ENCODE assay signal across 1 cellular context in the genomic region with DNA sequence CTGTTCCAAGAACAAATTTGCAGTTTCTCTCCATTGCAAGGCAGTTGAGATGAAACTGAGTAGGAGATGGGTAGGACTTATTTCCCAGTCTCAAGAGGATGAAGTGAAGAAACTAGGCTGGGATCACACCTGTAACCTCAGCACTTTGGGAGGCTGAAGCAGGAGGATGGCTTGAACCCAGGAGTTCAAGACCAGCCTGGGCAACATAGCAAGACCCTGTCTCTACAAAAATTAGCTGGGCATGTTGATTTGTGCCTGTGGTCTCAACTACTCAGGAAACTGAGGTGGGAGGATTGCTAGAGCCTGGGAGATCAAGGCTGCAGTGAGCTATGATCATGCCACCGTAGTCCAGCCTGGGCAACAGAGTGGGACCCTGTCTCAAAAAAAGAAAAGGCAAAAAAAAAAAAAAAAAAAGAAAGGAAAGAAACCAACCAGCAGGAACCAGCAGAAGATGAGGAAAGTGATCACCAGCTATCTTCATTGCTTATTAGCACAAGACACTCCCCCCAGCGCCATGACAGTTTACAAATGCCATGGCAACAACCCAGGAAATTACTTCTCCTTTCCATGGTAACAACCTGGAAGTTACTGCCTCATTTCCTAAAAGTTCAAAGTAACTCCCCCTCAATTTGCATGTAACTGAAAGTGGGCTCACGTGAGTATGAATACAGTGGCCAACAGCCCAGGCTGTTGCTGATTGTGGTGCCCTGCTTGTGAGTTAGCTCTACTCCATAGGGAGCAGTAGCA.
TF ChIP-seq lines count a peak whose summit lies in the region.

No MANE protein-coding gene starts in this region.

TF ChIP-seq in HEK293, 187 proteins besides CTCF, POLR2A, EP300 and RAD21 (continued from another document):
- TF ChIP-seq, protein P1, sequence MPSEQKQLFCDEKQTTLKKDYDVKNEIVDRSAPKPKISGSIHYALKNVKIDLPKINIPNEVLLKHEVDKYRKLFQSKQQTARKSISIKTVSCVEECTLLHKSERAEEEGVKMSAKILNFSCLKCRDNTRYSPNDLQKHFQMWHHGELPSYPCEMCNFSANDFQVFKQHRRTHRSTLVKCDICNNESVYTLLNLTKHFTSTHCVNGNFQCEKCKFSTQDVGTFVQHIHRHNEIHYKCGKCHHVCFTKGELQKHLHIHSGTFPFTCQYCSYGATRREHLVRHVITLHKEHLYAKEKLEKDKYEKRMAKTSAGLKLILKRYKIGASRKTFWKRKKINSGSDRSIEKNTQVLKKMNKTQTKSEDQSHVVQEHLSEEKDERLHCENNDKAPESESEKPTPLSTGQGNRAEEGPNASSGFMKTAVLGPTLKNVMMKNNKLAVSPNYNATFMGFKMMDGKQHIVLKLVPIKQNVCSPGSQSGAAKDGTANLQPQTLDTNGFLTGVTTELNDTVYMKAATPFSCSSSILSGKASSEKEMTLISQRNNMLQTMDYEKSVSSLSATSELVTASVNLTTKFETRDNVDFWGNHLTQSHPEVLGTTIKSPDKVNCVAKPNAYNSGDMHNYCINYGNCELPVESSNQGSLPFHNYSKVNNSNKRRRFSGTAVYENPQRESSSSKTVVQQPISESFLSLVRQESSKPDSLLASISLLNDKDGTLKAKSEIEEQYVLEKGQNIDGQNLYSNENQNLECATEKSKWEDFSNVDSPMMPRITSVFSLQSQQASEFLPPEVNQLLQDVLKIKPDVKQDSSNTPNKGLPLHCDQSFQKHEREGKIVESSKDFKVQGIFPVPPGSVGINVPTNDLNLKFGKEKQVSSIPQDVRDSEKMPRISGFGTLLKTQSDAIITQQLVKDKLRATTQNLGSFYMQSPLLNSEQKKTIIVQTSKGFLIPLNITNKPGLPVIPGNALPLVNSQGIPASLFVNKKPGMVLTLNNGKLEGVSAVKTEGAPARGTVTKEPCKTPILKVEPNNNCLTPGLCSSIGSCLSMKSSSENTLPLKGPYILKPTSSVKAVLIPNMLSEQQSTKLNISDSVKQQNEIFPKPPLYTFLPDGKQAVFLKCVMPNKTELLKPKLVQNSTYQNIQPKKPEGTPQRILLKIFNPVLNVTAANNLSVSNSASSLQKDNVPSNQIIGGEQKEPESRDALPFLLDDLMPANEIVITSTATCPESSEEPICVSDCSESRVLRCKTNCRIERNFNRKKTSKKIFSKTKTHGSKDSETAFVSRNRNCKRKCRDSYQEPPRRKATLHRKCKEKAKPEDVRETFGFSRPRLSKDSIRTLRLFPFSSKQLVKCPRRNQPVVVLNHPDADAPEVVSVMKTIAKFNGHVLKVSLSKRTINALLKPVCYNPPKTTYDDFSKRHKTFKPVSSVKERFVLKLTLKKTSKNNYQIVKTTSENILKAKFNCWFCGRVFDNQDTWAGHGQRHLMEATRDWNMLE (tag by site-specific recombination; conservative IDR thresholded peaks at IDR 0.05; ENCODE audit: low read depth): 0 out of 2 replicates have a peak, but pooled peaks have one; percentile 19
- TF ChIP-seq, protein P2, sequence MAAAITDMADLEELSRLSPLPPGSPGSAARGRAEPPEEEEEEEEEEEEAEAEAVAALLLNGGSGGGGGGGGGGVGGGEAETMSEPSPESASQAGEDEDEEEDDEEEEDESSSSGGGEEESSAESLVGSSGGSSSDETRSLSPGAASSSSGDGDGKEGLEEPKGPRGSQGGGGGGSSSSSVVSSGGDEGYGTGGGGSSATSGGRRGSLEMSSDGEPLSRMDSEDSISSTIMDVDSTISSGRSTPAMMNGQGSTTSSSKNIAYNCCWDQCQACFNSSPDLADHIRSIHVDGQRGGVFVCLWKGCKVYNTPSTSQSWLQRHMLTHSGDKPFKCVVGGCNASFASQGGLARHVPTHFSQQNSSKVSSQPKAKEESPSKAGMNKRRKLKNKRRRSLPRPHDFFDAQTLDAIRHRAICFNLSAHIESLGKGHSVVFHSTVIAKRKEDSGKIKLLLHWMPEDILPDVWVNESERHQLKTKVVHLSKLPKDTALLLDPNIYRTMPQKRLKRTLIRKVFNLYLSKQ (tag by site-specific recombination; IDR thresholded peaks at IDR 0.05; ENCODE audit: borderline replicate concordance): no peak
TF ChIP-seq in HEK293: peak in this region for 2.
